1 cellular context compared by ENCODE assay signal in genomic region chr9:23731373-23731772, GRCh38.
TF ChIP-seq lines count a peak whose summit lies in the region.

No MANE protein-coding gene starts in this region.

TF ChIP-seq in HEK293, 187 proteins besides CTCF, POLR2A, EP300 and RAD21 (continued from another document):
- TF ChIP-seq, protein P1, sequence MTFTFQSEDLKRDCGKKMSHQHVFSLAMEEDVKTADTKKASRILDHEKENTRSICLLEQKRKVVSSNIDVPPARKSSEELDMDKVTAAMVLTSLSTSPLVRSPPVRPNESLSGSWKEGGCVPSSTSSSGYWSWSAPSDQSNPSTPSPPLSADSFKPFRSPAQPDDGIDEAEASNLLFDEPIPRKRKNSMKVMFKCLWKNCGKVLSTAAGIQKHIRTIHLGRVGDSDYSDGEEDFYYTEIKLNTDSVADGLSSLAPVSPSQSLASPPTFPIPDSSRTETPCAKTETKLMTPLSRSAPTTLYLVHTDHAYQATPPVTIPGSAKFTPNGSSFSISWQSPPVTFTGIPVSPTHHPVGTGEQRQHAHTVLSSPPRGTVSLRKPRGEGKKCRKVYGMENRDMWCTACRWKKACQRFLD (tag by site-specific recombination; IDR thresholded peaks at IDR 0.05) = no peak
- TF ChIP-seq KLF9 (tag by site-specific recombination; IDR thresholded peaks at IDR 0.05; ENCODE audit: low read depth) (peak; percentile 33; the same call in 1 of the 2 replicates), ZNF274 (IDR thresholded peaks at IDR 0.05; ENCODE audit: low read length) (no peak), ZNF274 (tag by site-specific recombination; IDR thresholded peaks at IDR 0.05; ENCODE audit: borderline replicate concordance) (no peak), ZNF791 (tag by site-specific recombination; IDR thresholded peaks at IDR 0.05) (no peak), ZXDB (tag by site-specific recombination; IDR thresholded peaks at IDR 0.05) (peak; percentile 86), SCRT2 (tag by site-specific recombination; IDR thresholded peaks at IDR 0.05) (no peak), GLIS1 (tag by site-specific recombination; IDR thresholded peaks at IDR 0.05) (peak; percentile 23; the same call in 1 of the 2 replicates), ZBTB1 (tag by site-specific recombination; IDR thresholded peaks at IDR 0.05) (no peak), ZNF169 (tag by site-specific recombination; IDR thresholded peaks at IDR 0.05) (no peak), PRDM6 (tag by site-specific recombination; IDR thresholded peaks at IDR 0.05) (peak; percentile 96), ZNF792 (tag by site-specific recombination; IDR thresholded peaks at IDR 0.05) (0 out of 2 replicates have a peak, but pooled peaks have one; percentile 42), ZNF837 (tag by site-specific recombination; IDR thresholded peaks at IDR 0.05) (no peak), ZNF416 (tag by site-specific recombination; IDR thresholded peaks at IDR 0.05) (no peak), ZNF449 (tag by site-specific recombination; IDR thresholded peaks at IDR 0.05) (no peak), IKZF3 (tag by site-specific recombination; IDR thresholded peaks at IDR 0.05) (0 out of 2 replicates have a peak, but pooled peaks have one; percentile 18), ZNF2 (tag by site-specific recombination; IDR thresholded peaks at IDR 0.05) (no peak), SP3 (tag by site-specific recombination; IDR thresholded peaks at IDR 0.05) (no peak), ZNF391 (tag by site-specific recombination; IDR thresholded peaks at IDR 0.05; ENCODE audit: borderline replicate concordance, low read depth) (no peak), ZNF664 (tag by site-specific recombination; IDR thresholded peaks at IDR 0.05) (no peak), ZBTB7A (tag by site-specific recombination; IDR thresholded peaks at IDR 0.05; ENCODE audit: low read depth) (no peak), ZNF558 (tag by site-specific recombination; IDR thresholded peaks at IDR 0.05) (no peak), ZNF366 (tag by site-specific recombination; conservative IDR thresholded peaks at IDR 0.05) (no peak), ZNF707 (tag by site-specific recombination; IDR thresholded peaks at IDR 0.05) (no peak), PRDM10 (tag by site-specific recombination; IDR thresholded peaks at IDR 0.05) (peak; percentile 71), ZNF324 (tag by site-specific recombination; IDR thresholded peaks at IDR 0.05) (no peak), ZNF621 (tag by site-specific recombination; IDR thresholded peaks at IDR 0.05) (no peak), ZNF132 (tag by site-specific recombination; IDR thresholded peaks at IDR 0.05; ENCODE audit: borderline replicate concordance) (no peak), ZNF514 (tag by site-specific recombination; IDR thresholded peaks at IDR 0.05) (no peak), ZBTB21 (tag by site-specific recombination; IDR thresholded peaks at IDR 0.05) (no peak), ZNF133 (tag by site-specific recombination; IDR thresholded peaks at IDR 0.05) (no peak), ZNF768 (tag by site-specific recombination; IDR thresholded peaks at IDR 0.05) (no peak), ZFP41 (tag by site-specific recombination; IDR thresholded peaks at IDR 0.05; ENCODE audit: borderline replicate concordance) (no peak), ZNF174 (tag by site-specific recombination; IDR thresholded peaks at IDR 0.05) (no peak), ZNF341 (tag by site-specific recombination; IDR thresholded peaks at IDR 0.05; ENCODE audit: low read depth) (no peak), ZNF785 (tag by site-specific recombination; IDR thresholded peaks at IDR 0.05) (no peak), HOXA7 (CRISPR knock-in tag; IDR thresholded peaks at IDR 0.05; ENCODE audit: borderline replicate concordance) (no peak)
- TF ChIP-seq, protein P2, sequence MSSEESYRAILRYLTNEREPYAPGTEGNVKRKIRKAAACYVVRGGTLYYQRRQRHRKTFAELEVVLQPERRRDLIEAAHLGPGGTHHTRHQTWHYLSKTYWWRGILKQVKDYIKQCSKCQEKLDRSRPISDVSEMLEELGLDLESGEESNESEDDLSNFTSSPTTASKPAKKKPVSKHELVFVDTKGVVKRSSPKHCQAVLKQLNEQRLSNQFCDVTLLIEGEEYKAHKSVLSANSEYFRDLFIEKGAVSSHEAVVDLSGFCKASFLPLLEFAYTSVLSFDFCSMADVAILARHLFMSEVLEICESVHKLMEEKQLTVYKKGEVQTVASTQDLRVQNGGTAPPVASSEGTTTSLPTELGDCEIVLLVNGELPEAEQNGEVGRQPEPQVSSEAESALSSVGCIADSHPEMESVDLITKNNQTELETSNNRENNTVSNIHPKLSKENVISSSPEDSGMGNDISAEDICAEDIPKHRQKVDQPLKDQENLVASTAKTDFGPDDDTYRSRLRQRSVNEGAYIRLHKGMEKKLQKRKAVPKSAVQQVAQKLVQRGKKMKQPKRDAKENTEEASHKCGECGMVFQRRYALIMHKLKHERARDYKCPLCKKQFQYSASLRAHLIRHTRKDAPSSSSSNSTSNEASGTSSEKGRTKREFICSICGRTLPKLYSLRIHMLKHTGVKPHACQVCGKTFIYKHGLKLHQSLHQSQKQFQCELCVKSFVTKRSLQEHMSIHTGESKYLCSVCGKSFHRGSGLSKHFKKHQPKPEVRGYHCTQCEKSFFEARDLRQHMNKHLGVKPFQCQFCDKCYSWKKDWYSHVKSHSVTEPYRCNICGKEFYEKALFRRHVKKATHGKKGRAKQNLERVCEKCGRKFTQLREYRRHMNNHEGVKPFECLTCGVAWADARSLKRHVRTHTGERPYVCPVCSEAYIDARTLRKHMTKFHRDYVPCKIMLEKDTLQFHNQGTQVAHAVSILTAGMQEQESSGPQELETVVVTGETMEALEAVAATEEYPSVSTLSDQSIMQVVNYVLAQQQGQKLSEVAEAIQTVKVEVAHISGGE (tag by site-specific recombination; conservative IDR thresholded peaks at IDR 0.05; ENCODE audit: low read depth) = no peak
- TF ChIP-seq, protein P3, sequence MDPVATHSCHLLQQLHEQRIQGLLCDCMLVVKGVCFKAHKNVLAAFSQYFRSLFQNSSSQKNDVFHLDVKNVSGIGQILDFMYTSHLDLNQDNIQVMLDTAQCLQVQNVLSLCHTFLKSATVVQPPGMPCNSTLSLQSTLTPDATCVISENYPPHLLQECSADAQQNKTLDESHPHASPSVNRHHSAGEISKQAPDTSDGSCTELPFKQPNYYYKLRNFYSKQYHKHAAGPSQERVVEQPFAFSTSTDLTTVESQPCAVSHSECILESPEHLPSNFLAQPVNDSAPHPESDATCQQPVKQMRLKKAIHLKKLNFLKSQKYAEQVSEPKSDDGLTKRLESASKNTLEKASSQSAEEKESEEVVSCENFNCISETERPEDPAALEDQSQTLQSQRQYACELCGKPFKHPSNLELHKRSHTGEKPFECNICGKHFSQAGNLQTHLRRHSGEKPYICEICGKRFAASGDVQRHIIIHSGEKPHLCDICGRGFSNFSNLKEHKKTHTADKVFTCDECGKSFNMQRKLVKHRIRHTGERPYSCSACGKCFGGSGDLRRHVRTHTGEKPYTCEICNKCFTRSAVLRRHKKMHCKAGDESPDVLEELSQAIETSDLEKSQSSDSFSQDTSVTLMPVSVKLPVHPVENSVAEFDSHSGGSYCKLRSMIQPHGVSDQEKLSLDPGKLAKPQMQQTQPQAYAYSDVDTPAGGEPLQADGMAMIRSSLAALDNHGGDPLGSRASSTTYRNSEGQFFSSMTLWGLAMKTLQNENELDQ (tag by site-specific recombination; IDR thresholded peaks at IDR 0.05; ENCODE audit: low read depth) = no peak
- TF ChIP-seq, protein P4, sequence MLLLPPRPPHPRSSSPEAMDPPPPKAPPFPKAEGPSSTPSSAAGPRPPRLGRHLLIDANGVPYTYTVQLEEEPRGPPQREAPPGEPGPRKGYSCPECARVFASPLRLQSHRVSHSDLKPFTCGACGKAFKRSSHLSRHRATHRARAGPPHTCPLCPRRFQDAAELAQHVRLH (tag by site-specific recombination; IDR thresholded peaks at IDR 0.05) = peak; percentile 89
- TF ChIP-seq, protein P5, sequence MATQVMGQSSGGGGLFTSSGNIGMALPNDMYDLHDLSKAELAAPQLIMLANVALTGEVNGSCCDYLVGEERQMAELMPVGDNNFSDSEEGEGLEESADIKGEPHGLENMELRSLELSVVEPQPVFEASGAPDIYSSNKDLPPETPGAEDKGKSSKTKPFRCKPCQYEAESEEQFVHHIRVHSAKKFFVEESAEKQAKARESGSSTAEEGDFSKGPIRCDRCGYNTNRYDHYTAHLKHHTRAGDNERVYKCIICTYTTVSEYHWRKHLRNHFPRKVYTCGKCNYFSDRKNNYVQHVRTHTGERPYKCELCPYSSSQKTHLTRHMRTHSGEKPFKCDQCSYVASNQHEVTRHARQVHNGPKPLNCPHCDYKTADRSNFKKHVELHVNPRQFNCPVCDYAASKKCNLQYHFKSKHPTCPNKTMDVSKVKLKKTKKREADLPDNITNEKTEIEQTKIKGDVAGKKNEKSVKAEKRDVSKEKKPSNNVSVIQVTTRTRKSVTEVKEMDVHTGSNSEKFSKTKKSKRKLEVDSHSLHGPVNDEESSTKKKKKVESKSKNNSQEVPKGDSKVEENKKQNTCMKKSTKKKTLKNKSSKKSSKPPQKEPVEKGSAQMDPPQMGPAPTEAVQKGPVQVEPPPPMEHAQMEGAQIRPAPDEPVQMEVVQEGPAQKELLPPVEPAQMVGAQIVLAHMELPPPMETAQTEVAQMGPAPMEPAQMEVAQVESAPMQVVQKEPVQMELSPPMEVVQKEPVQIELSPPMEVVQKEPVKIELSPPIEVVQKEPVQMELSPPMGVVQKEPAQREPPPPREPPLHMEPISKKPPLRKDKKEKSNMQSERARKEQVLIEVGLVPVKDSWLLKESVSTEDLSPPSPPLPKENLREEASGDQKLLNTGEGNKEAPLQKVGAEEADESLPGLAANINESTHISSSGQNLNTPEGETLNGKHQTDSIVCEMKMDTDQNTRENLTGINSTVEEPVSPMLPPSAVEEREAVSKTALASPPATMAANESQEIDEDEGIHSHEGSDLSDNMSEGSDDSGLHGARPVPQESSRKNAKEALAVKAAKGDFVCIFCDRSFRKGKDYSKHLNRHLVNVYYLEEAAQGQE (tag by site-specific recombination; IDR thresholded peaks at IDR 0.05) = no peak
- TF ChIP-seq, protein P6, sequence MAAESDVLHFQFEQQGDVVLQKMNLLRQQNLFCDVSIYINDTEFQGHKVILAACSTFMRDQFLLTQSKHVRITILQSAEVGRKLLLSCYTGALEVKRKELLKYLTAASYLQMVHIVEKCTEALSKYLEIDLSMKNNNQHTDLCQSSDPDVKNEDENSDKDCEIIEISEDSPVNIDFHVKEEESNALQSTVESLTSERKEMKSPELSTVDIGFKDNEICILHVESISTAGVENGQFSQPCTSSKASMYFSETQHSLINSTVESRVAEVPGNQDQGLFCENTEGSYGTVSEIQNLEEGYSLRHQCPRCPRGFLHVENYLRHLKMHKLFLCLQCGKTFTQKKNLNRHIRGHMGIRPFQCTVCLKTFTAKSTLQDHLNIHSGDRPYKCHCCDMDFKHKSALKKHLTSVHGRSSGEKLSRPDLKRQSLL (tag by site-specific recombination; IDR thresholded peaks at IDR 0.05) = no peak
